In genomic region chr12:61530456-61530855, GRCh38 we compare ENCODE assay signal across 25 cellular contexts.
"Had no signal": no experiment of that assay in that cellular context is flagged by ENCODE, and none has a peak within 500 bp of the region (broad histone marks: within the 10 kb centered on the region; RNA-seq: fewer than 3 reads in every experiment).

No MANE protein-coding gene starts in this region.

- H3K27me3 Mint-ChIP-seq: effector memory CD8-positive, alpha-beta T cell had no signal

- FAIRE-seq: endometrium, kidney had no signal

- H3K4me1 Mint-ChIP-seq: nephron progenitor cell; stimulated activated effector memory CD8-positive, alpha-beta T cell treated with anti-CD3 and anti-CD28 coated beads, Interleukin-12 subunit alpha, Interleukin-12 subunit beta, amount 100 ng/mL, for 72 hours had no signal

- H3K27ac Mint-ChIP-seq: effector memory CD8-positive, alpha-beta T cell; naive thymus-derived CD4-positive, alpha-beta T cell; stimulated activated effector memory CD8-positive, alpha-beta T cell treated with anti-CD3 and anti-CD28 coated beads, Interleukin-12 subunit alpha, Interleukin-12 subunit beta, amount 100 ng/mL, for 72 hours had no signal

- H3K79me2 ChIP-seq: hepatocyte had no signal

- H3K36me3 Mint-ChIP-seq: stimulated activated effector memory CD8-positive, alpha-beta T cell treated with anti-CD3 and anti-CD28 coated beads, Interleukin-12 subunit alpha, Interleukin-12 subunit beta, amount 100 ng/mL, for 72 hours had no signal

- H3K36me3 ChIP-seq: gastrocnemius medialis, left lung, sigmoid colon, stomach, thyroid gland had no signal

- H3K27me3 ChIP-seq: gastrocnemius medialis, hepatocyte, left lung, sigmoid colon, stomach, thyroid gland had no signal

- H3K27ac ChIP-seq: gastrocnemius medialis, hepatocyte, left lung, psoas muscle, sigmoid colon, stomach, thyroid gland had no signal

- DNase-seq: cortex of kidney; effector memory CD8-positive, alpha-beta T cell; gastrocnemius medialis; head of caudate nucleus; kidney; left cardiac atrium; left lung; mesendoderm; midbrain; naive thymus-derived CD4-positive, alpha-beta T cell; nephron progenitor cell; nucleus accumbens; posterior cingulate gyrus; psoas muscle; right cardiac atrium; sigmoid colon; stimulated activated CD4-positive, alpha-beta T cell treated with anti-CD3 and anti-CD28 coated beads, Interleukin-2, amount 100 ng/mL, for 24 hours; stimulated activated CD4-positive, alpha-beta T cell treated with anti-CD3 and anti-CD28 coated beads, Interleukin-4, amount 100 ng/mL, for 24 hours; stimulated activated naive CD4-positive, alpha-beta T cell treated with Interleukin-2 at 50 U/mL for 16 hours; stomach; thyroid gland; trophoblast cell had no signal

- H3K4me1 ChIP-seq: gastrocnemius medialis, left lung, psoas muscle, sigmoid colon, stomach, thyroid gland had no signal

- H2AFZ ChIP-seq: hepatocyte had no signal

- H3K9me3 Mint-ChIP-seq: nephron progenitor cell had no signal

- H3K4me3 ChIP-seq: gastrocnemius medialis, hepatocyte, left lung, psoas muscle, sigmoid colon, stomach, thyroid gland had no signal

- H3K4me2 ChIP-seq: hepatocyte had no signal

- H3K4me3 Mint-ChIP-seq: effector memory CD8-positive, alpha-beta T cell; naive thymus-derived CD4-positive, alpha-beta T cell; nephron progenitor cell; stimulated activated effector memory CD8-positive, alpha-beta T cell treated with anti-CD3 and anti-CD28 coated beads, Interleukin-12 subunit alpha, Interleukin-12 subunit beta, amount 100 ng/mL, for 72 hours had no signal

- H3K9me3 ChIP-seq: gastrocnemius medialis, psoas muscle, stomach, thyroid gland had no signal

- ATAC-seq: effector memory CD8-positive, alpha-beta T cell; gastrocnemius medialis; left cardiac atrium; left lung; naive thymus-derived CD4-positive, alpha-beta T cell; psoas muscle; right cardiac atrium; stimulated activated effector memory CD8-positive, alpha-beta T cell treated with anti-CD3 and anti-CD28 coated beads, Interleukin-12 subunit alpha, Interleukin-12 subunit beta, amount 100 ng/mL, for 72 hours had no signal
